Comparison of ENCODE assay signal across 21 cellular contexts in the genomic region with DNA sequence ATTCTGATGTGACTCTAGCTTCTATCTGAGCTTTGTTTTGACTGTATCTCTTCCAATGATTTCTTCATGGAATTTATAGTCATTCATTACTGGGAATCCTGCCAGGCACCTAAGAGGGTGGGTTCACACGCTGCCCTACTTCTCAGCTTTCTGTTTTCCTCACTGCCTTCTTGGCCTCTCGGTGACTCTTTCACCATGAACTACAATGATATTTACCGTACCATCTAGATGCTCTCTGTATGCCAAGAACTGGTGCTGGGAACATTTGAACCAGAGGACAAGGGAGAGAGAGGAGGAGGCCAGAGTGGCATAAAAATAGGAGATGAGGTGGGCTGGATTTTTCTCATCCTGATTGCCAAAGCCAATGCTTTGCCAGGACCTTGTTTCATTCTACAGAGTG.
DNase-seq lines count a peak whose midpoint lies in the region; ATAC-seq and TF ChIP-seq lines count a peak whose summit lies in the region.
"Had no signal": no experiment of that assay in that cellular context is flagged by ENCODE, and none has a peak within 500 bp of the region (broad histone marks: within the 10 kb centered on the region; RNA-seq: fewer than 3 reads in every experiment).

No MANE protein-coding gene starts in this region.

- DNase-seq in AG20443 (ENCODE audit: low spot score) (peak; percentile 14), adrenal gland (peak in 5 of 7 donors; percentile 17 to 57 (median 27)), fibroblast of the conjunctiva (ENCODE audit: low read depth) (peak; percentile 67), retinal pigment epithelial cell (ENCODE audit: low read depth) (peak; percentile 31), NCI-H526 (lab: John Stamatoyannopoulos, UW) (no peak), GM19240 (ENCODE audit: insufficient read length, low spot score) (no peak), globus pallidus (ENCODE audit: low spot score) (no peak)
- DNase-seq: activated CD4-positive, CD25-positive, alpha-beta regulatory T cell treated with anti-CD3 and anti-CD28 coated beads, Interleukin-2, amount 50 U/mL, for 72 hours; activated effector memory CD4-positive, alpha-beta T cell treated with anti-CD3 and anti-CD28 coated beads, Interleukin-2, amount 50 U/mL, for 16 hours; anterior cingulate cortex; Calu3; dermis blood vessel endothelial cell; H9; left lung; NCI-H187 treated with DMSO at 0.1 percent for 48 hours; NCI-H524; OCI-M1; SJCRH30 had no signal

- no peak for ATAC-seq in GM21423 (IDR thresholded peaks at IDR 0.05; ENCODE audit: unreplicated experiment)
- ATAC-seq: GM12878, left lung had no signal

- 25 to 42% (median 40%) methylated on average over 3 of the region's 3 CpGs for WGBS in adrenal gland, 4 donors

- H3K27me3 ChIP-seq in adrenal gland, result no peaks in the 10 kb centered on the region
- H3K27me3 ChIP-seq: left lung, SJCRH30 had no signal

- TF ChIP-seq CTCF in adrenal gland (IDR thresholded peaks at IDR 0.05) (no peak), retinal pigment epithelial cell (conservative IDR thresholded peaks at IDR 0.05; ENCODE audit: low read depth, low read length) (no peak)

- no peak for TF ChIP-seq POLR2A in adrenal gland (IDR thresholded peaks at IDR 0.05)

- H3K36me3 ChIP-seq in adrenal gland (replicated peaks in 1 of 2), result no peaks in the 10 kb centered on the region
- H3K36me3 ChIP-seq: left lung, SJCRH30 had no signal

- peaks cover 15 to 19% of the 10 kb centered on the region in 2 donors for H3K4me1 ChIP-seq in adrenal gland (replicated peaks in 1 of 2)
- H3K4me1 ChIP-seq: left lung, parathyroid adenoma, SJCRH30 had no signal

- intact Hi-C loops in adrenal gland (cut with DNase I), result no loop called here

- no peak overlapping the region for H3K4me3 ChIP-seq in adrenal gland
- no peak overlapping the region for H3K4me3 ChIP-seq in retinal pigment epithelial cell (ENCODE audit: low read length)
- H3K4me3 ChIP-seq: GM12878, left lung, SJCRH30 had no signal

- H3K9me3 ChIP-seq in adrenal gland (replicated peaks in 1 of 3), result no peaks in the 10 kb centered on the region
- H3K9me3 ChIP-seq: SJCRH30 had no signal

- peak overlapping the region in 2 of 5 donors; percentile 43 to 51 for H3K27ac ChIP-seq in adrenal gland
- H3K27ac ChIP-seq: left lung, parathyroid adenoma, SJCRH30 had no signal

Comparison
In these comparisons a context has a peak if more than half of its experiments do, and no peak if none do; other contexts are left out.
1. DNase-seq: peak in AG20443 (single experiment), adrenal gland (5 of 7), fibroblast of the conjunctiva (single experiment) and retinal pigment epithelial cell (single experiment); none in NCI-H526 (0 of 2), GM19240 (single experiment) and globus pallidus (single experiment).